Comparison of ENCODE assay signal across 15 cellular contexts in the genomic region with DNA sequence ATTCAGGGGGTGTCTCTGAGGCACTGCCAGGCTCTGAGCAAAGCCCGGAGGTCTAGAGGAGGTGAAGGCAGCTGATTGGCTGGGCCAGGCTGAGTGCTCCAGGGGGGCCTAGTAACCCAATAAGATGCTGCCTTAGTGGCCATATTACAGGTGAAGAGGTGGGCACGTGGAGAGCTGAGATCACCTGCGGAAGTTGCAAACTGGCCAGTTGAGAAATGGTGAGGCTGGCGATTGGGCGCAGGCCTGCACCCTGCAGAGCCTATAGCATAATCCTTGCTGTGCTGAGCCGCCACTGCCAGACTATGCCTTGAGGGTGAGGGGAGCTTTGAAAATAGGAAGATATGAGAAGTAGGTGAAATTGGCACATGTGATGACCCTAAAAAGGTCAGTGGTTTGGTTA. TPM values are rescaled to one million over a fixed set of nuclear protein-coding genes. Genes with fewer than 3 reads are reported as not detected.
"Had no signal": no experiment of that assay in that cellular context is flagged by ENCODE, and none has a peak within 500 bp of the region (broad histone marks: within the 10 kb centered on the region; RNA-seq: fewer than 3 reads in every experiment).

No MANE protein-coding gene starts in this region.

- H3K27me3 Mint-ChIP-seq: activated CD4-positive, alpha-beta T cell treated with anti-CD3 and anti-CD28 coated beads, Interleukin-2, amount 10 ng/mL, durations not matched to agents 7 days and 5 days; activated naive CD4-positive, alpha-beta T cell treated with anti-CD3 and anti-CD28 coated beads, Interleukin-2, amount 50 U/mL, for 24 hours; naive thymus-derived CD4-positive, alpha-beta T cell; type B pancreatic cell had no signal

- H3K9me3 ChIP-seq: esophagus squamous epithelium, pancreas had no signal

- H3K27me3 ChIP-seq: esophagus squamous epithelium, pancreas had no signal

- DNase-seq: activated CD4-positive, alpha-beta T cell treated with anti-CD3 and anti-CD28 coated beads, Interleukin-2, amount 10 ng/mL, durations not matched to agents 7 days and 5 days; activated effector memory CD4-positive, alpha-beta T cell treated with Interleukin-2 at 50 U/mL for 16 hours; amniotic stem cell; caudate nucleus; esophagus squamous epithelium; hypothalamus; naive thymus-derived CD4-positive, alpha-beta T cell; stimulated activated CD4-positive, alpha-beta T cell treated with anti-CD3 and anti-CD28 coated beads, Interleukin-15, amount 100 ng/mL, for 24 hours; stimulated activated CD4-positive, alpha-beta T cell treated with anti-CD3 and anti-CD28 coated beads, Interleukin-4, amount 100 ng/mL, for 24 hours; stimulated activated naive CD8-positive, alpha-beta T cell treated with anti-CD3 and anti-CD28 coated beads, Interleukin-15, Interleukin-2, amounts not matched to agents 100 U/mL and 50 U/mL, for 24 hours had no signal

- H3K4me3 Mint-ChIP-seq: activated CD4-positive, alpha-beta T cell treated with anti-CD3 and anti-CD28 coated beads, Interleukin-2, amount 10 ng/mL, durations not matched to agents 7 days and 5 days; activated naive CD4-positive, alpha-beta T cell treated with anti-CD3 and anti-CD28 coated beads, Interleukin-2, amount 50 U/mL, for 24 hours; naive thymus-derived CD4-positive, alpha-beta T cell; type B pancreatic cell had no signal

- ATAC-seq: naive thymus-derived CD4-positive, alpha-beta T cell; pancreas; stimulated activated naive CD8-positive, alpha-beta T cell treated with anti-CD3 and anti-CD28 coated beads, Interleukin-15, Interleukin-2, amounts not matched to agents 100 U/mL and 50 U/mL, for 24 hours had no signal

- H3K4me1 ChIP-seq: pancreas had no signal

- H3K4me3 ChIP-seq: coronary artery, esophagus squamous epithelium, lung, pancreas had no signal

- H3K4me1 Mint-ChIP-seq: activated naive CD4-positive, alpha-beta T cell treated with anti-CD3 and anti-CD28 coated beads, Interleukin-2, amount 50 U/mL, for 24 hours had no signal

- H3K27ac Mint-ChIP-seq: activated CD4-positive, alpha-beta T cell treated with anti-CD3 and anti-CD28 coated beads, Interleukin-2, amount 10 ng/mL, durations not matched to agents 7 days and 5 days; activated naive CD4-positive, alpha-beta T cell treated with anti-CD3 and anti-CD28 coated beads, Interleukin-2, amount 50 U/mL, for 24 hours; type B pancreatic cell had no signal

- H3K27ac ChIP-seq: coronary artery, esophagus squamous epithelium, pancreas had no signal

- H3K9me3 Mint-ChIP-seq: activated CD4-positive, alpha-beta T cell treated with anti-CD3 and anti-CD28 coated beads, Interleukin-2, amount 10 ng/mL, durations not matched to agents 7 days and 5 days; activated naive CD4-positive, alpha-beta T cell treated with anti-CD3 and anti-CD28 coated beads, Interleukin-2, amount 50 U/mL, for 24 hours; type B pancreatic cell had no signal

RNA-seq across cellular contexts. Expression of gene DERL3, which starts 21.7 kb away (rescaled TPM):
- polyA plus RNA-seq: naive thymus-derived CD4-positive, alpha-beta T cell had no signal
